ENCODE assay signal across 30 cellular contexts in genomic region chr5:150190503-150190973, GRCh38. TPM values are rescaled to one million over a fixed set of nuclear protein-coding genes. Genes with fewer than 3 reads are reported as not detected.
A peak's percentile ranks its signal among the peaks of the same experiment; 100 is the strongest.
DNase-seq lines count a peak whose midpoint lies in the region; ATAC-seq and FAIRE-seq lines count a peak whose summit lies in the region.
"Had no signal": no experiment of that assay in that cellular context is flagged by ENCODE, and none has a peak within 500 bp of the region (broad histone marks: within the 10 kb centered on the region; RNA-seq: fewer than 3 reads in every experiment).

No MANE protein-coding gene starts in this region.

- H4K12ac ChIP-seq in trophoblast cell (ENCODE audit: low read depth, low read length) = no peak overlapping the region

- WGBS in ectodermal cell, 2 experiments = 14 to 16% methylated on average over 15 to 16 of the region's 16 CpGs
- WGBS in trophoblast cell (ENCODE audit: extremely low coverage, insufficient coverage, insufficient read length) = no CpG with 5 or more reads among the region's 16 CpGs

- H4K8ac ChIP-seq in trophoblast cell (ENCODE audit: low read depth, low read length) = no peak overlapping the region

- no peak overlapping the region for H2BK12ac ChIP-seq in trophoblast cell (ENCODE audit: low read length)

- DNase-seq in iPS-NIHi7 (ENCODE audit: extremely low spot score) = peak; percentile 67
- no peak for DNase-seq in trophoblast cell
- no peak for DNase-seq in NOMO-1 treated with DMSO at 0.1 percent for 48 hours (lab: John Stamatoyannopoulos, UW; ENCODE audit: unreplicated experiment)
- no peak for DNase-seq in HTR-8/SVneo (ENCODE audit: insufficient read length, low spot score)
- DNase-seq: activated CD4-positive, alpha-beta T cell treated with anti-CD3 and anti-CD28 coated beads, Interleukin-2, amount 10 ng/mL, durations not matched to agents 24 days and 14 days; activated CD8-positive, alpha-beta memory T cell treated with anti-CD3 and anti-CD28 coated beads, Interleukin-2, amount 10 ng/mL, durations not matched to agents 7 days and 5 days; activated naive CD4-positive, alpha-beta T cell treated with anti-CD3 and anti-CD28 coated beads, Interleukin-2, amount 50 U/mL, for 16 hours; activated T-cell treated with anti-CD3 and anti-CD28 coated beads, Interleukin-2, amount 50 U/mL, for 72 hours; aorta; Calu3; central memory CD4-positive, alpha-beta T cell; DND-41; IMR-90; NCI-H1092; NCI-H2029; NCI-H2227 treated with DMSO at 0.1 percent for 48 hours; NCI-H748 treated with DMSO at 0.1 percent for 48 hours; occipital lobe; stimulated activated CD4-positive, alpha-beta T cell treated with anti-CD3 and anti-CD28 coated beads, Interleukin-4, amount 100 ng/mL, for 24 hours; stimulated activated naive CD4-positive, alpha-beta T cell had no signal

- H3K9ac ChIP-seq in HUES48 (ENCODE audit: low read depth, low read length) = no peak overlapping the region
- no peak overlapping the region for H3K9ac ChIP-seq in trophoblast cell (ENCODE audit: low read length)

- H3K36me3 ChIP-seq in HUES48 (ENCODE audit: control insufficient read depth, insufficient read depth, low read length) (no peaks in the 10 kb centered on the region), ectodermal cell (ENCODE audit: control insufficient read depth, insufficient read depth, low read length) (no peaks in the 10 kb centered on the region), trophoblast cell (ENCODE audit: control insufficient read depth in 1 of 2, insufficient read depth in 2 of 2, low read length in 2 of 2) (no peaks in the 10 kb centered on the region)
- H3K36me3 ChIP-seq: HAP-1 had no signal

- no peak for FAIRE-seq in HTR-8/SVneo (lab: Jason Lieb, UNC)
- FAIRE-seq: GM12878, keratinocyte had no signal

- H2AK5ac ChIP-seq in trophoblast cell (ENCODE audit: low read length) = no peak overlapping the region

- H3K4me1 ChIP-seq in HUES48 (ENCODE audit: control insufficient read depth, insufficient read depth, low read length) (peaks cover 11% of the 10 kb centered on the region; the same call in 1 of the 2 replicates), ectodermal cell (ENCODE audit: control insufficient read depth, insufficient read depth, low read length) (peaks cover 18% of the 10 kb centered on the region), trophoblast cell (ENCODE audit: control insufficient read depth in 1 of 2, insufficient read depth in 2 of 2, low read length in 2 of 2) (peaks cover 14 to 21% of the 10 kb centered on the region in 2 experiments)
- H3K4me1 ChIP-seq: HAP-1 had no signal

- H3K79me1 ChIP-seq in trophoblast cell (ENCODE audit: low read length) = no peaks in the 10 kb centered on the region

- no peak overlapping the region for H3K14ac ChIP-seq in trophoblast cell (ENCODE audit: low read length)

- H3K79me2 ChIP-seq in trophoblast cell (ENCODE audit: control insufficient read depth, insufficient read depth, low read length, poor library complexity) = peaks cover 1% of the 10 kb centered on the region

- ATAC-seq in GM19351 (IDR thresholded peaks at IDR 0.05; ENCODE audit: unreplicated experiment) = no peak
- ATAC-seq: activated CD8-positive, alpha-beta memory T cell treated with anti-CD3 and anti-CD28 coated beads, Interleukin-2, amount 10 ng/mL, durations not matched to agents 7 days and 5 days; activated T-cell treated with anti-CD3 and anti-CD28 coated beads, Interleukin-2, amount 50 U/mL, for 72 hours; GM12878 had no signal

- no peak overlapping the region for H3K4me2 ChIP-seq in trophoblast cell (ENCODE audit: low read length)

- no peak overlapping the region for H3K27ac ChIP-seq in HUES48 (ENCODE audit: low read depth, low read length)
- no peak overlapping the region for H3K27ac ChIP-seq in ectodermal cell (ENCODE audit: insufficient read depth, low read depth, low read length, poor library complexity, severe bottlenecking)
- H3K27ac ChIP-seq in trophoblast cell (ENCODE audit: low read depth, low read length) = no peak overlapping the region
- H3K27ac ChIP-seq: C4-2B, epithelial cell of prostate, HL-60 had no signal

- H2BK5ac ChIP-seq in trophoblast cell (ENCODE audit: low read depth, low read length, poor library complexity) = no peak overlapping the region

- H4K91ac ChIP-seq in trophoblast cell (ENCODE audit: low read depth, low read length) = no peak overlapping the region

- H3K4me3 ChIP-seq in HUES48 (ENCODE audit: low read depth, low read length) = peak overlapping the region; percentile 56
- H3K4me3 ChIP-seq in ectodermal cell (ENCODE audit: insufficient read depth, low read depth, low read length) = peak overlapping the region; percentile 10
- peak overlapping the region; percentile 10 for H3K4me3 ChIP-seq in trophoblast cell (ENCODE audit: low read depth, low read length)
- H3K4me3 ChIP-seq: GM12878, HAP-1 had no signal

- no peak overlapping the region for H2BK120ac ChIP-seq in trophoblast cell (ENCODE audit: insufficient read depth, low read length, poor library complexity)

- H2AFZ ChIP-seq in trophoblast cell (ENCODE audit: insufficient read depth, low read length, poor library complexity) = no peak overlapping the region

- no peak overlapping the region for H3K18ac ChIP-seq in trophoblast cell (ENCODE audit: low read length)

- H3K4ac ChIP-seq in trophoblast cell (ENCODE audit: low read depth, low read length) = no peak overlapping the region

- peaks cover 69% of the 10 kb centered on the region for H3K27me3 ChIP-seq in HUES48 (ENCODE audit: control insufficient read depth, insufficient read depth, low read length)
- peaks cover 70% of the 10 kb centered on the region for H3K27me3 ChIP-seq in ectodermal cell (ENCODE audit: control insufficient read depth, insufficient read depth, low read length, poor library complexity, severe bottlenecking)
- H3K27me3 ChIP-seq in trophoblast cell (ENCODE audit: insufficient read depth, low read length) = peaks cover 28% of the 10 kb centered on the region

- H3K9me3 ChIP-seq in HUES48 (ENCODE audit: control insufficient read depth, insufficient read depth, low read length) (no peaks in the 10 kb centered on the region), ectodermal cell (ENCODE audit: control insufficient read depth, low read length) (no peaks in the 10 kb centered on the region), trophoblast cell (ENCODE audit: insufficient read depth, low read depth, low read length) (no peaks in the 10 kb centered on the region)
- H3K9me3 ChIP-seq: HAP-1 had no signal

- no peak overlapping the region for H3K23ac ChIP-seq in trophoblast cell (ENCODE audit: low read length)

RNA-seq across cellular contexts. Expression of gene SLC6A7, which starts 0.7 kb away (rescaled TPM):
- not detected for polyA plus RNA-seq in ectodermal cell (2013, experiment 1 of 4)
- polyA plus RNA-seq in ectodermal cell (2013, experiment 2 of 4) = not detected
- polyA plus RNA-seq in ectodermal cell (2013, experiment 3 of 4) = not detected
- 0.04 TPM for polyA plus RNA-seq in ectodermal cell (2013, experiment 4 of 4)
- 0.01 and 0.03 TPM in 2 replicates for polyA plus RNA-seq in trophoblast cell (2013)
- polyA plus RNA-seq: AG04450, IMR-90, keratinocyte had no signal

RNA-seq across cellular contexts. Expression of gene CDX1, which starts 24.0 kb away (rescaled TPM):
- 0.81 TPM for polyA plus RNA-seq in ectodermal cell (2013, experiment 1 of 4)
- 1.6 TPM for polyA plus RNA-seq in ectodermal cell (2013, experiment 2 of 4)
- polyA plus RNA-seq in ectodermal cell (2013, experiment 3 of 4) = 0.43 TPM
- 0.57 TPM for polyA plus RNA-seq in ectodermal cell (2013, experiment 4 of 4)
- 9.7 and 11.3 TPM in 2 replicates for polyA plus RNA-seq in trophoblast cell (2013)
- polyA plus RNA-seq: GM12878, keratinocyte had no signal

RNA-seq across cellular contexts. Expression of gene PDGFRB, which starts 34.9 kb away (rescaled TPM):
- 25.9 TPM for polyA plus RNA-seq in ectodermal cell (2013, experiment 1 of 4)
- 22.1 TPM for polyA plus RNA-seq in ectodermal cell (2013, experiment 2 of 4)
- 20.5 TPM for polyA plus RNA-seq in ectodermal cell (2013, experiment 3 of 4)
- polyA plus RNA-seq in ectodermal cell (2013, experiment 4 of 4) = 21.8 TPM
- 91.3 and 93.4 TPM in 2 replicates for polyA plus RNA-seq in trophoblast cell (2013)
